ENCODE assay signal across 18 cellular contexts in genomic region chr11:77117485-77117884, GRCh38. TPM values are rescaled to one million over a fixed set of nuclear protein-coding genes. Genes with fewer than 3 reads are reported as not detected.
A peak's percentile ranks its signal among the peaks of the same experiment; 100 is the strongest.
DNase-seq lines count a peak whose midpoint lies in the region; ATAC-seq and TF ChIP-seq lines count a peak whose summit lies in the region.
"Had no signal": no experiment of that assay in that cellular context is flagged by ENCODE, and none has a peak within 500 bp of the region (broad histone marks: within the 10 kb centered on the region; RNA-seq: fewer than 3 reads in every experiment).

No MANE protein-coding gene starts in this region.

- H3K27me3 ChIP-seq in endodermal cell (ENCODE audit: control insufficient read depth, insufficient read depth, low read length, poor library complexity, severe bottlenecking), result no peaks in the 10 kb centered on the region
- H3K27me3 ChIP-seq: SJSA1 had no signal

- no peak overlapping the region for H3K9ac ChIP-seq in endodermal cell (ENCODE audit: extremely low read depth, low read length, poor library complexity, severe bottlenecking)
- H3K9ac ChIP-seq: KMS-11 had no signal

- no peaks in the 10 kb centered on the region for H3K9me3 Mint-ChIP-seq in endodermal cell

- CTCF ChIA-PET in HEK293 (lab: Yijun Ruan, JAX), result interaction anchor here (0.6 to 3.2 kb wide), 6 partner anchors 10 to 70 kb away, joined by 3 to 18 read pairs (median 3); partner anchors contain the start of gene MYO7A

- no peaks in the 10 kb centered on the region for H3K9me3 ChIP-seq in HEK293 (ENCODE audit: control insufficient read depth, insufficient read depth, low read depth, low read length)
- H3K9me3 ChIP-seq in endodermal cell (ENCODE audit: control insufficient read depth, low read length), result no peaks in the 10 kb centered on the region
- H3K9me3 ChIP-seq: SJSA1 had no signal

- H3K4me3 Mint-ChIP-seq in endodermal cell, result no peak overlapping the region
- H3K4me3 Mint-ChIP-seq: CD14-positive monocyte had no signal

- H3K27ac ChIP-seq in HEK293 (ENCODE audit: extremely low read depth, low read depth, low read length), result no peak overlapping the region
- peak overlapping the region; percentile 22 for H3K27ac ChIP-seq in endodermal cell (ENCODE audit: low read depth, low read length)
- H3K27ac ChIP-seq: 22Rv1, KMS-11, SJSA1 had no signal

- peaks cover 2% of the 10 kb centered on the region for H3K36me3 Mint-ChIP-seq in endodermal cell (ENCODE audit: low read depth)
- H3K36me3 Mint-ChIP-seq: CD14-positive monocyte had no signal

- no peak overlapping the region for H3K27ac Mint-ChIP-seq in endodermal cell

- TF ChIP-seq CTCF in HEK293 (tag by site-specific recombination; IDR thresholded peaks at IDR 0.05) (no peak), endodermal cell (conservative IDR thresholded peaks at IDR 0.05) (no peak)

- H3K36me3 ChIP-seq in HEK293 (ENCODE audit: control insufficient read depth in 2 of 2, insufficient read depth in 1 of 2, low read length in 2 of 2), result no peaks in the 10 kb centered on the region
- peaks cover 5% of the 10 kb centered on the region for H3K36me3 ChIP-seq in endodermal cell (ENCODE audit: control insufficient read depth, insufficient read depth, low read length)

- H3K4me3 ChIP-seq in HEK293 (ENCODE audit: low read depth, low read length) (no peak overlapping the region), endodermal cell (ENCODE audit: low read length) (no peak overlapping the region)
- H3K4me3 ChIP-seq: SJSA1 had no signal

- WGBS in endodermal cell (ENCODE audit: insufficient coverage in 1 of 2, insufficient read length in 1 of 2), 2 experiments, result 78 to 89% methylated on average over 6 to 7 of the region's 7 CpGs

- ATAC-seq in GM21515 (IDR thresholded peaks at IDR 0.05; ENCODE audit: unreplicated experiment) (no peak), GM18907 (IDR thresholded peaks at IDR 0.05; ENCODE audit: unreplicated experiment) (no peak)

- no peaks in the 10 kb centered on the region for H3K27me3 Mint-ChIP-seq in endodermal cell (ENCODE audit: insufficient read depth)

- H3K4me1 ChIP-seq in HEK293 (ENCODE audit: control insufficient read depth, insufficient read depth, low read length) (no peaks in the 10 kb centered on the region), endodermal cell (ENCODE audit: control insufficient read depth, insufficient read depth, low read length) (no peaks in the 10 kb centered on the region)
- H3K4me1 ChIP-seq: SJSA1 had no signal

- peak; percentile 24 for DNase-seq in DMS79 treated with DMSO at 0.1 percent for 48 hours (lab: John Stamatoyannopoulos, UW)
- DNase-seq in DMS79 (lab: John Stamatoyannopoulos, UW), result no peak
- DNase-seq in NCI-H2227 treated with DMSO at 0.1 percent for 48 hours (lab: John Stamatoyannopoulos, UW), result peak; percentile 88
- no peak for DNase-seq in endodermal cell
- DNase-seq in NCI-H748 treated with DMSO at 0.1 percent for 48 hours (lab: John Stamatoyannopoulos, UW), result no peak
- DNase-seq: AML-193, H7, NCI-H1694, NCI-H2171 treated with DMSO at 0.1 percent for 48 hours, NCI-H774 had no signal

- H3K4me1 Mint-ChIP-seq in endodermal cell, result peaks cover 4% of the 10 kb centered on the region

- POLR2A ChIA-PET in HEK293 (lab: Yijun Ruan, JAX), result no interaction called here

TF ChIP-seq in HEK293, 187 proteins besides CTCF, POLR2A, EP300 and RAD21:
- TF ChIP-seq ZIC2 (tag by site-specific recombination; IDR thresholded peaks at IDR 0.05) (peak; percentile 70), PBX3 (CRISPR knock-in tag; IDR thresholded peaks at IDR 0.05) (no peak), ZXDB (tag by site-specific recombination; IDR thresholded peaks at IDR 0.05) (no peak), GLI2 (tag by site-specific recombination; IDR thresholded peaks at IDR 0.05; ENCODE audit: borderline replicate concordance, low read depth) (no peak), ZNF529 (tag by site-specific recombination; IDR thresholded peaks at IDR 0.05; ENCODE audit: insufficient replicate concordance) (no peak), ZNF341 (tag by site-specific recombination; IDR thresholded peaks at IDR 0.05; ENCODE audit: low read depth) (no peak; the same call in 1 of the 2 replicates)
- TF ChIP-seq, protein P1, sequence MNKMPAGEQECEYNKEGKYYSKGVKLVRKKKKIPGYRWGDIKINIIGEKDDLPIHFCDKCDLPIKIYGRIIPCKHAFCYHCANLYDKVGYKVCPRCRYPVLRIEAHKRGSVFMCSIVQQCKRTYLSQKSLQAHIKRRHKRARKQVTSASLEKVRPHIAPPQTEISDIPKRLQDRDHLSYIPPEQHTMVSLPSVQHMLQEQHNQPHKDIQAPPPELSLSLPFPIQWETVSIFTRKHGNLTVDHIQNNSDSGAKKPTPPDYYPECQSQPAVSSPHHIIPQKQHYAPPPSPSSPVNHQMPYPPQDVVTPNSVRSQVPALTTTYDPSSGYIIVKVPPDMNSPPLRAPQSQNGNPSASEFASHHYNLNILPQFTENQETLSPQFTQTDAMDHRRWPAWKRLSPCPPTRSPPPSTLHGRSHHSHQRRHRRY (tag by site-specific recombination; IDR thresholded peaks at IDR 0.05), result no peak
TF ChIP-seq in HEK293: peak in this region for 1.

RNA-seq across cellular contexts. Expression of gene MYO7A, which starts 10.6 kb away (rescaled TPM):
- total RNA-seq in endodermal cell, result 1 to 10 TPM; 2.4 to 2.7 TPM
- 2.1 TPM for polyA plus RNA-seq in endodermal cell (2013, experiment 1 of 2)
- polyA plus RNA-seq in endodermal cell (2013, experiment 2 of 2), result 1.7 TPM
- total RNA-seq: SJSA1 had no signal

RNA-seq across cellular contexts. Expression of gene OMP, which starts 14.8 kb away (rescaled TPM):
- total RNA-seq in endodermal cell, result 1 to 10 TPM; 1.6 to 1.7 TPM
- not detected for polyA plus RNA-seq in endodermal cell (2013, experiment 1 of 2)
- polyA plus RNA-seq in endodermal cell (2013, experiment 2 of 2), result not detected
- total RNA-seq: H7, NCI-H460, SJSA1 had no signal
- polyA plus RNA-seq: CD14-positive monocyte had no signal

RNA-seq across cellular contexts. Expression of gene CAPN5, which starts 50.7 kb away (rescaled TPM):
- 10 to 100 TPM; 17.5 to 21.5 TPM for total RNA-seq in endodermal cell
- polyA plus RNA-seq in endodermal cell (2013, experiment 1 of 2), result 12.3 TPM
- polyA plus RNA-seq in endodermal cell (2013, experiment 2 of 2), result 14.8 TPM

Comparison
In these comparisons a context has a peak if more than half of its experiments do, and no peak if none do; other contexts are left out.
1. DNase-seq: peak in DMS79 treated with DMSO at 0.1 percent for 48 hours (single experiment) and NCI-H2227 treated with DMSO at 0.1 percent for 48 hours (single experiment); none in DMS79 (single experiment), endodermal cell (single experiment) and NCI-H748 treated with DMSO at 0.1 percent for 48 hours (single experiment).